27 cellular contexts compared by ENCODE assay signal in genomic region chr11:43177938-43178337, GRCh38.
DNase-seq lines count a peak whose midpoint lies in the region; TF ChIP-seq lines count a peak whose summit lies in the region.
"Had no signal": no experiment of that assay in that cellular context is flagged by ENCODE, and none has a peak within 500 bp of the region (broad histone marks: within the 10 kb centered on the region; RNA-seq: fewer than 3 reads in every experiment).

No MANE protein-coding gene starts in this region.

- no peaks in the 10 kb centered on the region for H3K36me3 ChIP-seq in neural cell (ENCODE audit: insufficient read depth, low read length)
- no peaks in the 10 kb centered on the region for H3K36me3 ChIP-seq in tibial nerve
- H3K36me3 ChIP-seq: BE2C; BLaER1; BLaER1 treated with 17β-estradiol and CSF1 and Interleukin-3, amounts not matched to agents 10 nM and 100 nM had no signal

- H2AFZ ChIP-seq in neural cell (ENCODE audit: low read depth, low read length): no peak overlapping the region

- no peaks in the 10 kb centered on the region for H3K79me2 ChIP-seq in neural cell (replicated peaks; ENCODE audit: insufficient read depth, low read length)

- H4K20me1 ChIP-seq in neural cell (ENCODE audit: insufficient read depth): no peaks in the 10 kb centered on the region
- H4K20me1 ChIP-seq: BLaER1; BLaER1 treated with 17β-estradiol and CSF1 and Interleukin-3, amounts not matched to agents 10 nM and 100 nM had no signal

- H3K4me1 ChIP-seq in tibial nerve: no peaks in the 10 kb centered on the region
- H3K4me1 ChIP-seq: A549; BE2C; BLaER1; BLaER1 treated with 17β-estradiol and CSF1 and Interleukin-3, amounts not matched to agents 10 nM and 100 nM; Caco-2 had no signal

- no peak for TF ChIP-seq RAD21 in neural cell (conservative IDR thresholded peaks at IDR 0.05)

- TF ChIP-seq CTCF in neural cell (IDR thresholded peaks at IDR 0.05; ENCODE audit: poor library complexity, severe bottlenecking) (no peak), tibial nerve (IDR thresholded peaks at IDR 0.05) (no peak)

- peak overlapping the region; percentile 19 for H3K4me3 ChIP-seq in neural cell (ENCODE audit: low read length)
- H3K4me3 ChIP-seq in tibial nerve: no peak overlapping the region
- H3K4me3 ChIP-seq: A549; BLaER1; BLaER1 treated with 17β-estradiol and CSF1 and Interleukin-3, amounts not matched to agents 10 nM and 100 nM had no signal

- H3K9ac ChIP-seq in neural cell (ENCODE audit: low read length): no peak overlapping the region
- H3K9ac ChIP-seq: BLaER1; BLaER1 treated with 17β-estradiol and CSF1 and Interleukin-3, amounts not matched to agents 10 nM and 100 nM had no signal

- DNase-seq in tibial nerve (ENCODE audit: low spot score in 2 of 2): no peak
- DNase-seq: 8988T; ACHN; AML-193; BE2C; C1 segment of cervical spinal cord; Caco-2; Calu3; CD4-positive, alpha-beta memory T cell; CD4-positive, alpha-beta T cell; CD4-positive, CD25-positive, alpha-beta regulatory T cell; CD8-positive, alpha-beta memory T cell; CD8-positive, alpha-beta T cell; COR-L47; DMS 273 treated with DMSO at 0.1 percent for 48 hours; DMS153; DMS53; DMS79; DMS79 treated with DMSO at 0.1 percent for 48 hours; DND-41; EL had no signal

- TF ChIP-seq EP300 in neural cell (conservative IDR thresholded peaks at IDR 0.05; ENCODE audit: poor library complexity, severe bottlenecking) (peak; percentile 32), tibial nerve (IDR thresholded peaks at IDR 0.05) (no peak)

- WGBS in tibial nerve, 2 donors: 83 to 91% methylated on average over 3 of the region's 3 CpGs

- no peaks in the 10 kb centered on the region for H3K9me3 ChIP-seq in neural cell (ENCODE audit: low read length)
- H3K9me3 ChIP-seq in tibial nerve: no peaks in the 10 kb centered on the region
- H3K9me3 ChIP-seq: A549; BE2C; BLaER1; BLaER1 treated with 17β-estradiol and CSF1 and Interleukin-3, amounts not matched to agents 10 nM and 100 nM; Caco-2 had no signal

- H3K9me2 ChIP-seq in neural cell (ENCODE audit: insufficient read depth, low read length): no peaks in the 10 kb centered on the region

- H3K27ac ChIP-seq in neural cell (ENCODE audit: low read length): peak overlapping the region; percentile 35
- no peak overlapping the region for H3K27ac ChIP-seq in tibial nerve
- H3K27ac ChIP-seq: 22Rv1; A549; BLaER1; BLaER1 treated with 17β-estradiol and CSF1 and Interleukin-3, amounts not matched to agents 10 nM and 100 nM; C4-2B had no signal

- peak overlapping the region; percentile 10 for H3K4me2 ChIP-seq in neural cell (ENCODE audit: low read length)
- H3K4me2 ChIP-seq: A549; BLaER1; BLaER1 treated with 17β-estradiol and CSF1 and Interleukin-3, amounts not matched to agents 10 nM and 100 nM had no signal

- H3F3A ChIP-seq in neural cell (ENCODE audit: insufficient read depth, low read length, poor library complexity, severe bottlenecking): no peaks in the 10 kb centered on the region

- H3K27me3 ChIP-seq in neural cell (ENCODE audit: insufficient read depth, low read depth, low read length) (no peaks in the 10 kb centered on the region), tibial nerve (no peaks in the 10 kb centered on the region)
- H3K27me3 ChIP-seq: BE2C; BLaER1; BLaER1 treated with 17β-estradiol and CSF1 and Interleukin-3, amounts not matched to agents 10 nM and 100 nM had no signal

- no peak for TF ChIP-seq POLR2A in tibial nerve (IDR thresholded peaks at IDR 0.05)

TF ChIP-seq in neural cell, 6 proteins besides CTCF, POLR2A, EP300 and RAD21:
- TF ChIP-seq POLR2AphosphoS5 (IDR thresholded peaks at IDR 0.05): peak; percentile 45
- no peak for TF ChIP-seq MXI1 (conservative IDR thresholded peaks at IDR 0.05; ENCODE audit: poor library complexity, severe bottlenecking)
- TF ChIP-seq REST (IDR thresholded peaks at IDR 0.05; ENCODE audit: borderline replicate concordance): peak; percentile 92
- TF ChIP-seq EZH2 (IDR thresholded peaks at IDR 0.05; ENCODE audit: borderline replicate concordance, insufficient read depth, low read length, poor library complexity, severe bottlenecking): no peak
